In the genomic region with DNA sequence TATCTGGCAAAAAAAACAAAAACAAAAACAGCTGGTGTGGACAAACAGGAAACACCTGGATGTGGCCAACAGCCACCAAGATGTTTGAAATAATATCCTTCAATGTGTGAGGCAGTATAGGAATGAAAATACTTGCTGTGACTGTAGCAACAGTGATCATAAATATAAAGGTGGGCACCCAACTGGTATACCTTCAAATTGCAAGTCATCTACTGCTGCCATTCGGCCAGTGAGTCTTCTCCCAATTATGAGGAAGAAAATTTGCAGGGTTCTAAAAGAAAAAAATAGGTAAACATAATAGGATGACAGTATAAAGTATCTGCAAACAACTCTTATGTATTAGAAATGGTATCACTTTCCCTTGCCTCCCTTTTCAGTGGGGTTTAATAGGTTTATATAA, we compare ENCODE assay signal across 11 cellular contexts. TPM values are rescaled to one million over a fixed set of nuclear protein-coding genes. Genes with fewer than 3 reads are reported as not detected.
A peak's percentile ranks its signal among the peaks of the same experiment; 100 is the strongest.
DNase-seq lines count a peak whose midpoint lies in the region; ATAC-seq, FAIRE-seq and TF ChIP-seq lines count a peak whose summit lies in the region.
"Had no signal": no experiment of that assay in that cellular context is flagged by ENCODE, and none has a peak within 500 bp of the region (broad histone marks: within the 10 kb centered on the region; RNA-seq: fewer than 3 reads in every experiment).

No MANE protein-coding gene starts in this region.

- no peak overlapping the region for H2AFZ ChIP-seq in keratinocyte (ENCODE audit: control insufficient read depth, low read length)

- no peak for TF ChIP-seq CTCF in keratinocyte (optimal IDR thresholded peaks at IDR 0.05 in 1 of 3, IDR thresholded peaks at IDR 0.05 in 1 of 3, conservative IDR thresholded peaks at IDR 0.05 in 1 of 3; ENCODE audit: extremely low read depth in 1 of 3, insufficient read depth in 2 of 3, low read length in 3 of 3)
- no peak for TF ChIP-seq CTCF in GM20000 (IDR thresholded peaks at IDR 0.05; ENCODE audit: extremely low read depth, missing control alignments)
- no peak for TF ChIP-seq CTCF in D721Med (IDR thresholded peaks at IDR 0.05; ENCODE audit: insufficient read depth, missing control alignments)

- H3K79me2 ChIP-seq in keratinocyte (ENCODE audit: control insufficient read depth, insufficient read depth, low read length) = no peaks in the 10 kb centered on the region

- peak overlapping the region; percentile 85 for H3K9ac ChIP-seq in keratinocyte (ENCODE audit: control insufficient read depth, extremely low read depth, insufficient read depth, low read length)

- dilution Hi-C loops in keratinocyte (cut with MboI; ENCODE audit: extremely low pct_ligation_motif_present, low sequenced_read_pairs) = no loop called here

- FAIRE-seq in keratinocyte (lab: Jason Lieb, UNC) (no peak), D721Med (lab: Jason Lieb, UNC) (no peak)

- ATAC-seq in activated CD8-positive, alpha-beta memory T cell treated with anti-CD3 and anti-CD28 coated beads, Interleukin-2, amount 10 ng/mL, durations not matched to agents 7 days and 5 days = no peak

- no peaks in the 10 kb centered on the region for H3K9me3 Mint-ChIP-seq in activated CD8-positive, alpha-beta memory T cell treated with anti-CD3 and anti-CD28 coated beads, Interleukin-2, amount 10 ng/mL, durations not matched to agents 7 days and 5 days (ENCODE audit: low read depth)
- H3K9me3 Mint-ChIP-seq in activated naive CD8-positive, alpha-beta T cell treated with anti-CD3 and anti-CD28 coated beads for 36 hours = no peaks in the 10 kb centered on the region

- H3K4me2 ChIP-seq in keratinocyte (ENCODE audit: control insufficient read depth, extremely low read depth, insufficient read depth, low read depth, low read length) = peak overlapping the region; percentile 94

- H3K36me3 ChIP-seq in keratinocyte (ENCODE audit: control insufficient read depth in 2 of 2, extremely low read depth in 1 of 2, insufficient read depth in 2 of 2, low read length in 2 of 2) = peaks cover 1 to 3% of the 10 kb centered on the region in 2 experiments

- peak overlapping the region; percentile 98 for H3K4me3 Mint-ChIP-seq in activated CD8-positive, alpha-beta memory T cell treated with anti-CD3 and anti-CD28 coated beads, Interleukin-2, amount 10 ng/mL, durations not matched to agents 7 days and 5 days
- peak overlapping the region; percentile 98 for H3K4me3 Mint-ChIP-seq in activated naive CD8-positive, alpha-beta T cell treated with anti-CD3 and anti-CD28 coated beads for 36 hours

- no peaks in the 10 kb centered on the region for H3K9me3 ChIP-seq in keratinocyte (ENCODE audit: control insufficient read depth, low read depth, low read length)

- peaks cover 10% of the 10 kb centered on the region for H3K36me3 Mint-ChIP-seq in activated CD8-positive, alpha-beta memory T cell treated with anti-CD3 and anti-CD28 coated beads, Interleukin-2, amount 10 ng/mL, durations not matched to agents 7 days and 5 days
- H3K36me3 Mint-ChIP-seq in activated naive CD8-positive, alpha-beta T cell treated with anti-CD3 and anti-CD28 coated beads for 36 hours = peaks cover 2% of the 10 kb centered on the region

- DNase-seq in activated CD8-positive, alpha-beta memory T cell treated with anti-CD3 and anti-CD28 coated beads, Interleukin-2, amount 10 ng/mL, durations not matched to agents 7 days and 5 days = no peak
- DNase-seq in activated CD8-positive, alpha-beta memory T cell treated with anti-CD3 and anti-CD28 coated beads for 24 hours = no peak
- no peak for DNase-seq in activated naive CD8-positive, alpha-beta T cell treated with anti-CD3 and anti-CD28 coated beads for 36 hours
- DNase-seq in keratinocyte (ENCODE audit: low read depth, low spot score) (no peak), substantia nigra (lab: John Stamatoyannopoulos, UW) (no peak), GM20000 (ENCODE audit: low spot score) (no peak), D721Med (ENCODE audit: insufficient read length, low spot score) (no peak), NCI-H82 (lab: John Stamatoyannopoulos, UW) (no peak)
- DNase-seq: activated CD4-positive, alpha-beta T cell treated with anti-CD3 and anti-CD28 coated beads, Interleukin-2, amount 50 U/mL, for 48 hours; stimulated activated CD8-positive, alpha-beta memory T cell treated with anti-CD3 and anti-CD28 coated beads, Interleukin-4, amount 100 ng/mL, for 48 hours had no signal

- peaks cover 20% of the 10 kb centered on the region for H3K4me1 Mint-ChIP-seq in activated CD8-positive, alpha-beta memory T cell treated with anti-CD3 and anti-CD28 coated beads, Interleukin-2, amount 10 ng/mL, durations not matched to agents 7 days and 5 days
- H3K4me1 Mint-ChIP-seq in activated naive CD8-positive, alpha-beta T cell treated with anti-CD3 and anti-CD28 coated beads for 36 hours = peaks cover 44% of the 10 kb centered on the region

- no peaks in the 10 kb centered on the region for H4K20me1 ChIP-seq in keratinocyte (ENCODE audit: control insufficient read depth, extremely low read depth, insufficient read depth, low read length)

- H3K9me1 ChIP-seq in keratinocyte (ENCODE audit: control insufficient read depth, extremely low read depth, insufficient read depth, low read length) = no peaks in the 10 kb centered on the region

- CTCF ChIA-PET in activated CD8-positive, alpha-beta memory T cell treated with anti-CD3 and anti-CD28 coated beads, Interleukin-2, amount 10 ng/mL, durations not matched to agents 7 days and 5 days (lab: Charles Lee) = interaction anchor here (1.3 to 2.3 kb wide), 4 partner anchors 10 to 70 kb away, joined by 3 to 8 read pairs (median 8); a partner anchor contains a TSS

- no peaks in the 10 kb centered on the region for H3K27me3 ChIP-seq in keratinocyte (ENCODE audit: control insufficient read depth, extremely low read depth, insufficient read depth, low read length)

- no peaks in the 10 kb centered on the region for H3K27me3 Mint-ChIP-seq in activated CD8-positive, alpha-beta memory T cell treated with anti-CD3 and anti-CD28 coated beads, Interleukin-2, amount 10 ng/mL, durations not matched to agents 7 days and 5 days
- peaks cover 3% of the 10 kb centered on the region for H3K27me3 Mint-ChIP-seq in activated naive CD8-positive, alpha-beta T cell treated with anti-CD3 and anti-CD28 coated beads for 36 hours

- H3K27ac Mint-ChIP-seq in activated CD8-positive, alpha-beta memory T cell treated with anti-CD3 and anti-CD28 coated beads, Interleukin-2, amount 10 ng/mL, durations not matched to agents 7 days and 5 days = peak overlapping the region; percentile 41
- peak overlapping the region; percentile 20 for H3K27ac Mint-ChIP-seq in activated naive CD8-positive, alpha-beta T cell treated with anti-CD3 and anti-CD28 coated beads for 36 hours

- H3K4me1 ChIP-seq in keratinocyte (ENCODE audit: control insufficient read depth, extremely low read depth, insufficient read depth, low read length) = peaks cover 10% of the 10 kb centered on the region

- peak overlapping the region in 1 of 3 experiments; percentile 66 for H3K4me3 ChIP-seq in keratinocyte (ENCODE audit: control insufficient read depth in 2 of 3, extremely low read depth in 1 of 3, insufficient read depth in 2 of 3, low read depth in 1 of 3, low read length in 3 of 3)

- no peak overlapping the region for H3K27ac ChIP-seq in keratinocyte (ENCODE audit: control insufficient read depth, insufficient read depth, low read length)
- H3K27ac ChIP-seq in substantia nigra (ENCODE audit: low read depth, low read length, poor library complexity, severe bottlenecking) = peak overlapping the region; percentile 78

RNA-seq across cellular contexts. Expression of a gene that starts 0.9 kb away (rescaled TPM):
- 10 to 100 TPM; 17.2 to 18.0 TPM for total RNA-seq in activated CD8-positive, alpha-beta memory T cell treated with anti-CD3 and anti-CD28 coated beads, Interleukin-2, amount 10 ng/mL, durations not matched to agents 7 days and 5 days
- total RNA-seq in activated naive CD8-positive, alpha-beta T cell treated with anti-CD3 and anti-CD28 coated beads for 36 hours = 10 to 100 TPM; 14.5 to 16.5 TPM
- polyA plus RNA-seq in keratinocyte = 36.3 to 45.7 TPM (median 43.3 TPM) in 3 replicates
- polyA plus RNA-seq in keratinocyte (2011; ENCODE audit: low read depth) = 10.2 TPM
- 35.0 and 57.3 TPM in 2 replicates for polyA plus RNA-seq in keratinocyte (2011; cell fraction: cytosol; rRNA removed)
- 35.2 and 41.9 TPM in 2 replicates for polyA plus RNA-seq in keratinocyte (2011; cell fraction: nucleus; rRNA removed)
- 22.4 and 23.5 TPM in 2 replicates for polyA plus RNA-seq in keratinocyte (2012; ENCODE audit: low replicate concordance)
- 19.2 to 45.8 TPM (median 37.8 TPM) in 3 replicates for polyA minus RNA-seq in keratinocyte
- 17.8 TPM for polyA minus RNA-seq in keratinocyte (2011; cell fraction: cytosol; rRNA and poly(A)+ RNA removed)
- polyA minus RNA-seq in keratinocyte (2011; cell fraction: nucleus; rRNA and poly(A)+ RNA removed) = 14.2 and 20.6 TPM in 2 replicates

RNA-seq across cellular contexts. Expression of a gene that starts 5.3 kb away (rescaled TPM):
- total RNA-seq in activated CD8-positive, alpha-beta memory T cell treated with anti-CD3 and anti-CD28 coated beads, Interleukin-2, amount 10 ng/mL, durations not matched to agents 7 days and 5 days = not detected
- total RNA-seq in activated naive CD8-positive, alpha-beta T cell treated with anti-CD3 and anti-CD28 coated beads for 36 hours = not detected
- polyA plus RNA-seq in keratinocyte = not detected in 3 replicates
- not detected for polyA plus RNA-seq in keratinocyte (2011; ENCODE audit: low read depth)
- not detected in 2 replicates for polyA plus RNA-seq in keratinocyte (2011; cell fraction: cytosol; rRNA removed)
- not detected in 2 replicates for polyA plus RNA-seq in keratinocyte (2011; cell fraction: nucleus; rRNA removed)
- not detected in 2 replicates for polyA plus RNA-seq in keratinocyte (2012; ENCODE audit: low replicate concordance)
- not detected in 3 replicates for polyA minus RNA-seq in keratinocyte
- not detected for polyA minus RNA-seq in keratinocyte (2011; cell fraction: cytosol; rRNA and poly(A)+ RNA removed)
- polyA minus RNA-seq in keratinocyte (2011; cell fraction: nucleus; rRNA and poly(A)+ RNA removed) = not detected in 2 replicates
- polyA plus RNA-seq: BJ had no signal

RNA-seq across cellular contexts. Expression of a gene that starts 50.6 kb away (rescaled TPM):
- total RNA-seq in activated CD8-positive, alpha-beta memory T cell treated with anti-CD3 and anti-CD28 coated beads, Interleukin-2, amount 10 ng/mL, durations not matched to agents 7 days and 5 days = 10 to 100 TPM; 26.1 to 35.5 TPM
- 10 to 100 TPM; 44.2 to 50.4 TPM for total RNA-seq in activated naive CD8-positive, alpha-beta T cell treated with anti-CD3 and anti-CD28 coated beads for 36 hours
- polyA plus RNA-seq in keratinocyte = 24.5 to 36.1 TPM (median 30.5 TPM) in 3 replicates
- 2.4 TPM for polyA plus RNA-seq in keratinocyte (2011; ENCODE audit: low read depth)
- polyA plus RNA-seq in keratinocyte (2011; cell fraction: cytosol; rRNA removed) = 8.9 and 17.8 TPM in 2 replicates
- 17.0 and 22.9 TPM in 2 replicates for polyA plus RNA-seq in keratinocyte (2011; cell fraction: nucleus; rRNA removed)
- polyA plus RNA-seq in keratinocyte (2012; ENCODE audit: low replicate concordance) = 7.8 and 16.9 TPM in 2 replicates
- 23.8 to 82.7 TPM (median 46.5 TPM) in 3 replicates for polyA minus RNA-seq in keratinocyte
- 16.5 TPM for polyA minus RNA-seq in keratinocyte (2011; cell fraction: cytosol; rRNA and poly(A)+ RNA removed)
- 25.1 and 38.9 TPM in 2 replicates for polyA minus RNA-seq in keratinocyte (2011; cell fraction: nucleus; rRNA and poly(A)+ RNA removed)

RNA-seq across cellular contexts. Expression of a gene that starts 56.8 kb away (rescaled TPM):
- total RNA-seq in activated CD8-positive, alpha-beta memory T cell treated with anti-CD3 and anti-CD28 coated beads, Interleukin-2, amount 10 ng/mL, durations not matched to agents 7 days and 5 days = 10 to 100 TPM; 69.3 to 82.6 TPM
- total RNA-seq in activated naive CD8-positive, alpha-beta T cell treated with anti-CD3 and anti-CD28 coated beads for 36 hours = 10 to 100 TPM; 53.2 to 59.1 TPM
- 24.5 to 64.3 TPM (median 26.4 TPM) in 3 replicates for polyA plus RNA-seq in keratinocyte
- 14.1 TPM for polyA plus RNA-seq in keratinocyte (2011; ENCODE audit: low read depth)
- 25.8 and 48.8 TPM in 2 replicates for polyA plus RNA-seq in keratinocyte (2011; cell fraction: cytosol; rRNA removed)
- polyA plus RNA-seq in keratinocyte (2011; cell fraction: nucleus; rRNA removed) = 21.3 and 31.3 TPM in 2 replicates
- 17.1 and 40.5 TPM in 2 replicates for polyA plus RNA-seq in keratinocyte (2012; ENCODE audit: low replicate concordance)
- polyA minus RNA-seq in keratinocyte = 0.62 to 9.0 TPM (median 2.6 TPM) in 3 replicates
- polyA minus RNA-seq in keratinocyte (2011; cell fraction: cytosol; rRNA and poly(A)+ RNA removed) = 10.4 TPM
- 4.5 and 9.5 TPM in 2 replicates for polyA minus RNA-seq in keratinocyte (2011; cell fraction: nucleus; rRNA and poly(A)+ RNA removed)

RNA-seq across cellular contexts. Expression of a gene that starts 57.4 kb away (rescaled TPM):
- total RNA-seq in activated CD8-positive, alpha-beta memory T cell treated with anti-CD3 and anti-CD28 coated beads, Interleukin-2, amount 10 ng/mL, durations not matched to agents 7 days and 5 days = 10 to 100 TPM; 20.5 to 22.3 TPM
- 10 to 100 TPM; 29.0 to 30.1 TPM for total RNA-seq in activated naive CD8-positive, alpha-beta T cell treated with anti-CD3 and anti-CD28 coated beads for 36 hours
- polyA plus RNA-seq in keratinocyte = 45.7 to 70.6 TPM (median 61.8 TPM) in 3 replicates
- polyA plus RNA-seq in keratinocyte (2011; ENCODE audit: low read depth) = 64.1 TPM
- 53.6 and 75.3 TPM in 2 replicates for polyA plus RNA-seq in keratinocyte (2011; cell fraction: cytosol; rRNA removed)
- polyA plus RNA-seq in keratinocyte (2011; cell fraction: nucleus; rRNA removed) = 47.5 and 48.3 TPM in 2 replicates
- 53.2 and 55.2 TPM in 2 replicates for polyA plus RNA-seq in keratinocyte (2012; ENCODE audit: low replicate concordance)
- 20.1 to 38.2 TPM (median 33.0 TPM) in 3 replicates for polyA minus RNA-seq in keratinocyte
- 36.6 TPM for polyA minus RNA-seq in keratinocyte (2011; cell fraction: cytosol; rRNA and poly(A)+ RNA removed)
- polyA minus RNA-seq in keratinocyte (2011; cell fraction: nucleus; rRNA and poly(A)+ RNA removed) = 18.9 and 26.2 TPM in 2 replicates
